Comparison of ENCODE assay signal across 1 cellular context in the genomic region with DNA sequence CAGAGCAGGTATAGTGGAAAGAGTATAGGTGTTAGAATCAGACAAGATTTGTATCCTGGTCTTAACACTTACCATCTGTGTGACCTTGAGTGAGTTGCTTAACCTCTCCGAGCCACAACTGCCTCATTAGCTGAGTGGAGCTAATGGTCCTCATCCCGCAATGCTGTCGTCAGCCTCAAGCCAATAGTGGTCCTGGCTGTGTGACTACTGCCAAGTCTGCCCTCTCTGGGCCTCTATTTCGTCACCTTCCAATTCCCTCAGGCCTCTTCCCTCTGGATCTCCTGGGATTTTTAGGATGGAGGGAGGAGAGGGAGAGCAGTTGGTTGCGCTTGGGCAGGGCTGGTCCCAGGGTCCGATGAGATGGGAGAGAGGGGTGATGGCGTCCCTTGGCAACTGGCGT.
TF ChIP-seq lines count a peak whose summit lies in the region.

No MANE protein-coding gene starts in this region.

TF ChIP-seq in SK-N-SH, 30 proteins besides CTCF, POLR2A, EP300 and RAD21:
- TF ChIP-seq, protein P1, sequence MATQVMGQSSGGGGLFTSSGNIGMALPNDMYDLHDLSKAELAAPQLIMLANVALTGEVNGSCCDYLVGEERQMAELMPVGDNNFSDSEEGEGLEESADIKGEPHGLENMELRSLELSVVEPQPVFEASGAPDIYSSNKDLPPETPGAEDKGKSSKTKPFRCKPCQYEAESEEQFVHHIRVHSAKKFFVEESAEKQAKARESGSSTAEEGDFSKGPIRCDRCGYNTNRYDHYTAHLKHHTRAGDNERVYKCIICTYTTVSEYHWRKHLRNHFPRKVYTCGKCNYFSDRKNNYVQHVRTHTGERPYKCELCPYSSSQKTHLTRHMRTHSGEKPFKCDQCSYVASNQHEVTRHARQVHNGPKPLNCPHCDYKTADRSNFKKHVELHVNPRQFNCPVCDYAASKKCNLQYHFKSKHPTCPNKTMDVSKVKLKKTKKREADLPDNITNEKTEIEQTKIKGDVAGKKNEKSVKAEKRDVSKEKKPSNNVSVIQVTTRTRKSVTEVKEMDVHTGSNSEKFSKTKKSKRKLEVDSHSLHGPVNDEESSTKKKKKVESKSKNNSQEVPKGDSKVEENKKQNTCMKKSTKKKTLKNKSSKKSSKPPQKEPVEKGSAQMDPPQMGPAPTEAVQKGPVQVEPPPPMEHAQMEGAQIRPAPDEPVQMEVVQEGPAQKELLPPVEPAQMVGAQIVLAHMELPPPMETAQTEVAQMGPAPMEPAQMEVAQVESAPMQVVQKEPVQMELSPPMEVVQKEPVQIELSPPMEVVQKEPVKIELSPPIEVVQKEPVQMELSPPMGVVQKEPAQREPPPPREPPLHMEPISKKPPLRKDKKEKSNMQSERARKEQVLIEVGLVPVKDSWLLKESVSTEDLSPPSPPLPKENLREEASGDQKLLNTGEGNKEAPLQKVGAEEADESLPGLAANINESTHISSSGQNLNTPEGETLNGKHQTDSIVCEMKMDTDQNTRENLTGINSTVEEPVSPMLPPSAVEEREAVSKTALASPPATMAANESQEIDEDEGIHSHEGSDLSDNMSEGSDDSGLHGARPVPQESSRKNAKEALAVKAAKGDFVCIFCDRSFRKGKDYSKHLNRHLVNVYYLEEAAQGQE (IDR thresholded peaks at IDR 0.05; ENCODE audit: low read depth, low read length) = no peak
- no peak for TF ChIP-seq SIN3A (IDR thresholded peaks at IDR 0.05; ENCODE audit: borderline replicate concordance, low read depth, low read length)
- TF ChIP-seq NFIC (IDR thresholded peaks at IDR 0.05; ENCODE audit: borderline replicate concordance) = no peak
- TF ChIP-seq, protein P2, sequence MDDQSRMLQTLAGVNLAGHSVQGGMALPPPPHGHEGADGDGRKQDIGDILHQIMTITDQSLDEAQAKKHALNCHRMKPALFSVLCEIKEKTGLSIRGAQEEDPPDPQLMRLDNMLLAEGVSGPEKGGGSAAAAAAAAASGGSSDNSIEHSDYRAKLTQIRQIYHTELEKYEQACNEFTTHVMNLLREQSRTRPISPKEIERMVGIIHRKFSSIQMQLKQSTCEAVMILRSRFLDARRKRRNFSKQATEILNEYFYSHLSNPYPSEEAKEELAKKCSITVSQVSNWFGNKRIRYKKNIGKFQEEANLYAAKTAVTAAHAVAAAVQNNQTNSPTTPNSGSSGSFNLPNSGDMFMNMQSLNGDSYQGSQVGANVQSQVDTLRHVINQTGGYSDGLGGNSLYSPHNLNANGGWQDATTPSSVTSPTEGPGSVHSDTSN (IDR thresholded peaks at IDR 0.05) = no peak
- TF ChIP-seq MXI1 (IDR thresholded peaks at IDR 0.05; ENCODE audit: low read depth, low read length) = no peak
- no peak for TF ChIP-seq RCOR1 (IDR thresholded peaks at IDR 0.05; ENCODE audit: low read length)
- no peak for TF ChIP-seq EZH2phosphoT487 (IDR thresholded peaks at IDR 0.05; ENCODE audit: borderline replicate concordance, low read depth)
- TF ChIP-seq ELF1 (IDR thresholded peaks at IDR 0.05) = no peak
- TF ChIP-seq TCF12 (IDR thresholded peaks at IDR 0.05) = no peak
- TF ChIP-seq, protein P3, sequence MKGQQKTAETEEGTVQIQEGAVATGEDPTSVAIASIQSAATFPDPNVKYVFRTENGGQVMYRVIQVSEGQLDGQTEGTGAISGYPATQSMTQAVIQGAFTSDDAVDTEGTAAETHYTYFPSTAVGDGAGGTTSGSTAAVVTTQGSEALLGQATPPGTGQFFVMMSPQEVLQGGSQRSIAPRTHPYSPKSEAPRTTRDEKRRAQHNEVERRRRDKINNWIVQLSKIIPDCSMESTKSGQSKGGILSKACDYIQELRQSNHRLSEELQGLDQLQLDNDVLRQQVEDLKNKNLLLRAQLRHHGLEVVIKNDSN (IDR thresholded peaks at IDR 0.05; ENCODE audit: borderline replicate concordance, low read depth) = no peak
- TF ChIP-seq GABPA (IDR thresholded peaks at IDR 0.05; ENCODE audit: low read depth) = no peak
- TF ChIP-seq, protein P4, sequence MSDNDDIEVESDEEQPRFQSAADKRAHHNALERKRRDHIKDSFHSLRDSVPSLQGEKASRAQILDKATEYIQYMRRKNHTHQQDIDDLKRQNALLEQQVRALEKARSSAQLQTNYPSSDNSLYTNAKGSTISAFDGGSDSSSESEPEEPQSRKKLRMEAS (IDR thresholded peaks at IDR 0.05; ENCODE audit: low read depth) = no peak
- no peak for TF ChIP-seq CHD2 (IDR thresholded peaks at IDR 0.05; ENCODE audit: low read length, partially characterized antibody)
- no peak for TF ChIP-seq JUND (IDR thresholded peaks at IDR 0.05)
- TF ChIP-seq SMC3 (IDR thresholded peaks at IDR 0.05; ENCODE audit: low read depth, low read length) = no peak
- no peak for TF ChIP-seq GATA2 (CRISPR knock-in tag; IDR thresholded peaks at IDR 0.05)
